ENCODE assay signal across 8 cellular contexts in genomic region chr2:74199275-74199701, GRCh38. TPM values are rescaled to one million over a fixed set of nuclear protein-coding genes. Genes with fewer than 3 reads are reported as not detected.
DNase-seq lines count a peak whose midpoint lies in the region; ATAC-seq and TF ChIP-seq lines count a peak whose summit lies in the region.

No MANE protein-coding gene starts in this region.

- peak overlapping the region in 4 of 5 donors; percentile 61 to 92 (median 82) for H3K27ac ChIP-seq in adrenal gland
- peak overlapping the region; percentile 74 to 91 for H3K27ac ChIP-seq in liver (ENCODE audit: low read depth in 1 of 2, low read length in 2 of 2)
- H3K27ac ChIP-seq in tibial artery: peak overlapping the region; percentile 95 to 97

- no peaks in the 10 kb centered on the region for H3K27me3 ChIP-seq in adrenal gland
- H3K27me3 ChIP-seq in liver (ENCODE audit: control insufficient read depth in 4 of 4, insufficient read depth in 4 of 4, low read length in 3 of 4): peaks cover 0 to 3% (median 0%) of the 10 kb centered on the region in 4 donors
- H3K27me3 ChIP-seq in tibial artery: no peaks in the 10 kb centered on the region

- H3K4me1 ChIP-seq in adrenal gland (replicated peaks in 1 of 2) (peaks cover 14 to 35% of the 10 kb centered on the region in 2 donors), liver (ENCODE audit: control insufficient read depth in 4 of 4, insufficient read depth in 4 of 4, low read length in 3 of 4) (peaks cover 2 to 17% (median 7%) of the 10 kb centered on the region in 4 donors), tibial artery (peaks cover 0 to 46% (median 34%) of the 10 kb centered on the region in 4 donors)

- ATAC-seq in sciatic nerve: no peak

- TF ChIP-seq CTCF in adrenal gland (IDR thresholded peaks at IDR 0.05): peak in 1 of 6 experiments; percentile 6
- no peak for TF ChIP-seq CTCF in liver (IDR thresholded peaks at IDR 0.05; ENCODE audit: low read depth, low read length, missing input control)
- no peak for TF ChIP-seq CTCF in tibial artery (IDR thresholded peaks at IDR 0.05)

- peak; percentile 69 for DNase-seq in activated effector memory CD4-positive, alpha-beta T cell treated with anti-CD3 and anti-CD28 coated beads, Interleukin-2, amount 50 U/mL, for 16 hours
- DNase-seq in activated effector memory CD4-positive, alpha-beta T cell treated with Interleukin-2 at 50 U/mL for 16 hours: no peak
- DNase-seq in adrenal gland (peak in 1 of 7 donors; percentile 52), tibial artery (no peak), ecto neural progenitor cell (ENCODE audit: low spot score) (no peak), NCI-H82 (lab: John Stamatoyannopoulos, UW) (no peak), sciatic nerve (ENCODE audit: low spot score) (no peak)

- 5 to 7% (median 6%) methylated on average over 16 to 20 of the region's 20 CpGs for WGBS in adrenal gland, 4 donors
- WGBS in liver: 7% methylated on average over 20 of the region's 20 CpGs

- no peaks in the 10 kb centered on the region for H3K36me3 ChIP-seq in adrenal gland (replicated peaks in 1 of 2)
- H3K36me3 ChIP-seq in liver (ENCODE audit: control insufficient read depth in 4 of 4, insufficient read depth in 3 of 4, low read depth in 1 of 4, low read length in 3 of 4): no peaks in the 10 kb centered on the region
- H3K36me3 ChIP-seq in tibial artery: no peaks in the 10 kb centered on the region

- peak overlapping the region; percentile 7 to 65 (median 60) for H3K4me3 ChIP-seq in adrenal gland
- peak overlapping the region; percentile 8 to 73 (median 63) for H3K4me3 ChIP-seq in liver (ENCODE audit: low read depth in 1 of 3, low read length in 3 of 3)
- H3K4me3 ChIP-seq in tibial artery: peak overlapping the region; percentile 91 to 97

- no peak for TF ChIP-seq RAD21 in liver (IDR thresholded peaks at IDR 0.05)

- TF ChIP-seq POLR2A in adrenal gland (IDR thresholded peaks at IDR 0.05): no peak

- H3K9ac ChIP-seq in liver (ENCODE audit: low read depth in 1 of 2, low read length in 2 of 2): peak overlapping the region in 1 of 2 donors; percentile 19

- H3K9me3 ChIP-seq in adrenal gland (replicated peaks in 1 of 3): no peaks in the 10 kb centered on the region
- H3K9me3 ChIP-seq in liver (ENCODE audit: control insufficient read depth in 4 of 4, low read length in 3 of 4): peaks cover 0 to 4% (median 0%) of the 10 kb centered on the region in 4 donors
- H3K9me3 ChIP-seq in tibial artery: no peaks in the 10 kb centered on the region

- intact Hi-C loops in adrenal gland (cut with DNase I) (no loop called here), tibial artery (cut with DNase I; ENCODE audit: low total_unique reads) (loop anchor here (2.0 kb wide), 1 partner anchor 18 kb away; no protein-coding TSS in a partner anchor), sciatic nerve (cut with DNase I) (no loop called here)

TF ChIP-seq in liver, 16 proteins besides CTCF, POLR2A, EP300 and RAD21:
- TF ChIP-seq SP1 (IDR thresholded peaks at IDR 0.05): no peak
- TF ChIP-seq EGR1 (IDR thresholded peaks at IDR 0.05; ENCODE audit: low read depth in 2 of 2): no peak
- no peak for TF ChIP-seq TAF1 (conservative IDR thresholded peaks at IDR 0.05)
- no peak for TF ChIP-seq RXRA (IDR thresholded peaks at IDR 0.05)
- no peak for TF ChIP-seq FOXA2 (IDR thresholded peaks at IDR 0.05)
- TF ChIP-seq MAX (IDR thresholded peaks at IDR 0.05): no peak
- no peak for TF ChIP-seq NR2F2 (IDR thresholded peaks at IDR 0.05)
- no peak for TF ChIP-seq ZBTB33 (IDR thresholded peaks at IDR 0.05)
- TF ChIP-seq YY1 (IDR thresholded peaks at IDR 0.05): no peak
- TF ChIP-seq ATF3 (IDR thresholded peaks at IDR 0.05): no peak
- no peak for TF ChIP-seq JUND (IDR thresholded peaks at IDR 0.05)
- no peak for TF ChIP-seq REST (IDR thresholded peaks at IDR 0.05)

RNA-seq across cellular contexts. Expression of gene MTHFD2, which starts 0.9 kb away (rescaled TPM):
- 10 to 100 TPM in 5 of 8 donors, 1 to 10 TPM in 3; 1.6 to 24.9 (median 13.5) TPM for total RNA-seq in adrenal gland
- 10 to 100 TPM in 2 of 3 donors, 1 to 10 TPM in 1; 6.0 to 19.8 (median 12.8) TPM for polyA plus RNA-seq in adrenal gland
- total RNA-seq in liver: 10 to 100 TPM in 1 of 2 donors, 1 to 10 TPM in 1; 2.8 to 27.5 TPM
- 1 to 10 TPM; 1.6 to 2.8 TPM for polyA plus RNA-seq in liver
- total RNA-seq in sciatic nerve: 18.6 TPM

RNA-seq across cellular contexts. Expression of gene MOB1A, which starts 20.6 kb away (rescaled TPM):
- total RNA-seq in adrenal gland (100 to 1,000 TPM in 1 of 8 donors, 10 to 100 TPM in 7; 59.9 to 103 (median 87.4) TPM), liver (10 to 100 TPM; 30.1 to 44.7 TPM), sciatic nerve (82.7 TPM)
- polyA plus RNA-seq in adrenal gland (10 to 100 TPM; 15.9 to 44.5 (median 21.4) TPM), liver (10 to 100 TPM; 15.5 to 15.8 TPM)

RNA-seq across cellular contexts. Expression of gene BOLA3, which starts 51.6 kb away (rescaled TPM):
- 10 to 100 TPM; 17.1 to 65.1 (median 40.1) TPM for total RNA-seq in adrenal gland
- 10 to 100 TPM; 37.8 to 84.5 (median 54.8) TPM for polyA plus RNA-seq in adrenal gland
- total RNA-seq in liver: 10 to 100 TPM in 1 of 2 donors, 1 to 10 TPM in 1; 9.5 to 25.2 TPM
- polyA plus RNA-seq in liver: 10 to 100 TPM; 29.0 to 35.2 TPM
- total RNA-seq in sciatic nerve: 13.0 TPM
